ENCODE assay signal across 21 cellular contexts in genomic region chr1:26114165-26114927, GRCh38. TPM values are rescaled to one million over a fixed set of nuclear protein-coding genes. Genes with fewer than 3 reads are reported as not detected.
DNase-seq lines count a peak whose midpoint lies in the region; ATAC-seq, FAIRE-seq and TF ChIP-seq lines count a peak whose summit lies in the region.
"Had no signal": no experiment of that assay in that cellular context is flagged by ENCODE, and none has a peak within 500 bp of the region (broad histone marks: within the 10 kb centered on the region; RNA-seq: fewer than 3 reads in every experiment).

No MANE protein-coding gene starts in this region.

- H3K9me3 ChIP-seq in CD4-positive, alpha-beta T cell (ENCODE audit: control insufficient read depth, low read length) = no peaks in the 10 kb centered on the region
- H3K9me3 ChIP-seq in K562 (replicated peaks; ENCODE audit: control insufficient read depth, insufficient read depth, low read depth, low read length) (no peaks in the 10 kb centered on the region), neutrophil (no peaks in the 10 kb centered on the region)
- H3K9me3 ChIP-seq: BLaER1, sigmoid colon had no signal

- peak overlapping the region in 1 of 2 experiments; percentile 77; a peak in 3 of 4 replicates for H3K9ac ChIP-seq in K562 (ENCODE audit: insufficient read depth in 1 of 2, low read depth in 2 of 2, low read length in 2 of 2)
- H3K9ac ChIP-seq: BLaER1 had no signal

- no peak overlapping the region for H3K27ac Mint-ChIP-seq in CD4-positive, alpha-beta T cell
- H3K27ac Mint-ChIP-seq: activated CD4-positive, alpha-beta memory T cell treated with anti-CD3 and anti-CD28 coated beads for 36 hours had no signal

- no peaks in the 10 kb centered on the region for H3K9me1 ChIP-seq in K562 (ENCODE audit: control insufficient read depth, insufficient read depth, low read length)

- in situ Hi-C loops in K562 (cut with MboI) = no loop called here

- H3K36me3 ChIP-seq in K562 (ENCODE audit: control insufficient read depth, insufficient read depth, low read length) (peaks cover 53% of the 10 kb centered on the region), neutrophil (no peaks in the 10 kb centered on the region)

- H4K20me1 ChIP-seq in K562 (replicated peaks; ENCODE audit: control insufficient read depth, insufficient read depth, low read length) = no peaks in the 10 kb centered on the region
- H4K20me1 ChIP-seq: BLaER1 had no signal

- H3K4me2 ChIP-seq in K562 (ENCODE audit: insufficient read depth, low read length) = peak overlapping the region; percentile 42; the same call in 1 of the 2 replicates
- H3K4me2 ChIP-seq: BLaER1 had no signal

- H3K27ac ChIP-seq in CD4-positive, alpha-beta T cell (ENCODE audit: low read depth, low read length) = no peak overlapping the region
- H3K27ac ChIP-seq in K562 (ENCODE audit: extremely low read depth, low read depth, low read length) = peak overlapping the region; percentile 72
- peak overlapping the region; percentile 42 for H3K27ac ChIP-seq in neutrophil
- H3K27ac ChIP-seq: BLaER1, sigmoid colon had no signal

- H3K4me3 Mint-ChIP-seq in CD4-positive, alpha-beta T cell = peak overlapping the region; percentile 73
- H3K4me3 Mint-ChIP-seq: activated CD4-positive, alpha-beta memory T cell treated with anti-CD3 and anti-CD28 coated beads for 36 hours had no signal

- H3K9me3 Mint-ChIP-seq in CD4-positive, alpha-beta T cell = no peaks in the 10 kb centered on the region
- H3K9me3 Mint-ChIP-seq: activated CD4-positive, alpha-beta memory T cell treated with anti-CD3 and anti-CD28 coated beads for 36 hours had no signal

- TF ChIP-seq POLR2A in GM12891 (IDR thresholded peaks at IDR 0.05; ENCODE audit: low read depth, low read length) = no peak
- TF ChIP-seq POLR2A in K562 (conservative IDR thresholded peaks at IDR 0.05) = no peak

- FAIRE-seq in GM12891 (lab: Jason Lieb, UNC) (peak; percentile 9), K562 (lab: Jason Lieb, UNC) (peak; percentile 6)

- H3K36me3 Mint-ChIP-seq in CD4-positive, alpha-beta T cell (ENCODE audit: low read depth) = peaks cover 60% of the 10 kb centered on the region

- no peaks in the 10 kb centered on the region for H3K27me3 Mint-ChIP-seq in CD4-positive, alpha-beta T cell
- H3K27me3 Mint-ChIP-seq: activated CD4-positive, alpha-beta memory T cell treated with anti-CD3 and anti-CD28 coated beads for 36 hours had no signal

- H2AFZ ChIP-seq in K562 (ENCODE audit: low read depth, low read length) = no peak overlapping the region

- H3K79me2 ChIP-seq in K562 (ENCODE audit: control insufficient read depth, insufficient read depth, low read length) = peaks cover 82% of the 10 kb centered on the region

- intact Hi-C loops in CD4-positive, alpha-beta T cell (cut with DNase I, micrococcal nuclease) = loop anchor here in 1 of 2 experiments (5.0 to 10.0 kb wide), 4 partner anchors 77 to 870 kb away; partner anchors contain the start of genes RSRP1 and STMN1
- intact Hi-C loops in K562 (cut with micrococcal nuclease) = loop anchor here (5.0 kb wide), 2 partner anchors 123 to 208 kb away; no protein-coding TSS in a partner anchor

- H3K4me3 ChIP-seq in K562 (no peak overlapping the region), neutrophil (ENCODE audit: low read depth in 1 of 2, low read length in 1 of 2) (no peak overlapping the region)
- H3K4me3 ChIP-seq: BLaER1, sigmoid colon had no signal

- H3K4me1 Mint-ChIP-seq in CD4-positive, alpha-beta T cell (ENCODE audit: low read depth) = peaks cover 44% of the 10 kb centered on the region

- TF ChIP-seq RAD21 in K562 (CRISPR knock-in tag; conservative IDR thresholded peaks at IDR 0.05 in 1 of 2, IDR thresholded peaks at IDR 0.05 in 1 of 2) = no peak

- H3K4me1 ChIP-seq in K562 (replicated peaks in 1 of 2; ENCODE audit: control insufficient read depth in 2 of 2, insufficient read depth in 2 of 2, low read length in 2 of 2) (peaks cover 13 to 29% of the 10 kb centered on the region in 2 experiments), neutrophil (ENCODE audit: control insufficient read depth in 1 of 2, insufficient read depth in 1 of 2, low read depth in 1 of 2, low read length in 1 of 2) (peaks cover 41 to 45% of the 10 kb centered on the region in 2 experiments)

- H3K27me3 ChIP-seq in CD4-positive, alpha-beta T cell (ENCODE audit: control insufficient read depth, insufficient read depth, low read length) = no peaks in the 10 kb centered on the region
- H3K27me3 ChIP-seq in K562 (ENCODE audit: control insufficient read depth in 2 of 2, insufficient read depth in 2 of 2, low read length in 2 of 2) (no peaks in the 10 kb centered on the region), neutrophil (no peaks in the 10 kb centered on the region)
- H3K27me3 ChIP-seq: BLaER1, sigmoid colon had no signal

- POLR2A ChIA-PET in CD4-positive, alpha-beta T cell (lab: Charles Lee) = interaction anchor here (1.1 to 3.8 kb wide), 4 partner anchors 9 to 31 kb away, joined by 4 to 67 read pairs (median 9); no protein-coding TSS in a partner anchor
- POLR2A ChIA-PET in K562 (lab: Yijun Ruan, JAX) = interaction anchor here (0.5 to 8.2 kb wide), 8 partner anchors 8 to 323 kb away, joined by 3 to 107 read pairs (median 6); partner anchors contain the start of gene ZNF593

- CTCF ChIA-PET in CD4-positive, alpha-beta T cell (lab: Charles Lee) = interaction anchor here (3.5 kb wide), 1 partner anchor 31 kb away, joined by 18 read pairs; no protein-coding TSS in a partner anchor
- CTCF ChIA-PET in K562 (lab: Yijun Ruan, JAX; ENCODE audit: low intra/inter-chr PET ratio) = no interaction called here

- no peak for TF ChIP-seq CTCF in CD4-positive, alpha-beta T cell (IDR thresholded peaks at IDR 0.05)
- TF ChIP-seq CTCF in K562 (IDR thresholded peaks at IDR 0.05 in 2 of 3, conservative IDR thresholded peaks at IDR 0.05 in 1 of 3; ENCODE audit: insufficient read depth in 2 of 3, low read depth in 1 of 3, low read length in 3 of 3) = no peak
- no peak for TF ChIP-seq CTCF in neutrophil (IDR thresholded peaks at IDR 0.05)

- 72% methylated on average over 12 of the region's 12 CpGs for WGBS in K562 (ENCODE audit: insufficient coverage, low coverage, missing lambda C conversion rate)

- BruUV-seq in K562 (replicated peaks; lab: Mats Ljungman, UMichigan) = no TSS peak

- TF ChIP-seq EP300 in K562 (IDR thresholded peaks at IDR 0.05; ENCODE audit: low read length) = no peak

- no peak for ATAC-seq in CD4-positive, alpha-beta T cell (ENCODE audit: poor library complexity)
- ATAC-seq in K562 = no peak
- no peak for ATAC-seq in HG02870 (IDR thresholded peaks at IDR 0.05; ENCODE audit: unreplicated experiment)

- no peak for DNase-seq in CD4-positive, alpha-beta T cell
- DNase-seq in GM12891 (ENCODE audit: insufficient read length, low spot score) (no peak), K562 (ENCODE audit: extremely low read depth in 1 of 4, low spot score in 3 of 4) (no peak), NCI-H524 (lab: John Stamatoyannopoulos, UW) (no peak), middle frontal gyrus (ENCODE audit: extremely low spot score, low spot score) (no peak)
- DNase-seq: activated CD4-positive, alpha-beta memory T cell treated with anti-CD3 and anti-CD28 coated beads for 36 hours; activated gamma-delta T cell; dermis blood vessel endothelial cell; NCI-H1048; NCI-H2171; NK-92 treated with Interleukin-12 subunit alpha and Interleukin-12 subunit beta, amount 100 ng/mL, for 24 hours; SIG-M5; sigmoid colon; stimulated activated CD4-positive, alpha-beta T cell treated with anti-CD3 and anti-CD28 coated beads, Interleukin-4, amount 100 ng/mL, for 4 hours had no signal

RNA-seq across cellular contexts. Expression of gene PDIK1L, which starts 2.7 kb away (rescaled TPM):
- 1 to 10 TPM; 9.5 to 9.9 TPM for total RNA-seq in CD4-positive, alpha-beta T cell
- polyA plus RNA-seq in GM12891 (2012; ENCODE audit: low read depth, missing spikeins) = 2.7 TPM
- 13.8 and 29.1 TPM in 2 replicates for total RNA-seq in K562 (2011; cell fraction: chromatin; rRNA removed; ENCODE audit: low replicate concordance)
- total RNA-seq in K562 (2011; cell fraction: nucleolus; rRNA removed) = 6.7 and 10.4 TPM in 2 replicates
- 15.9 and 18.4 TPM in 2 replicates for total RNA-seq in K562 (2011; cell fraction: nucleoplasm; rRNA removed)
- total RNA-seq in K562 (2014; rRNA removed) (12.8 and 13.7 TPM in 2 replicates), K562 (2014; rRNA removed; fragmentation: Illumina TruSeq; extraction: Trizol) (30.2 and 36.1 TPM in 2 replicates), K562 (2015; rRNA removed; fragmentation: Illumina TruSeq; extraction: Trizol) (21.6 and 23.3 TPM in 2 replicates), K562 (2021) (26.3 TPM in 2 replicates)
- polyA plus RNA-seq in K562 (2011; rRNA removed) (23.8 and 24.5 TPM in 2 replicates), K562 (2014; fragmentation: Illumina TruSeq; extraction: Trizol) (19.8 and 20.0 TPM in 2 replicates), K562 (2014; fragmentation: Nextera tagmentation; extraction: Ambion mirVana) (10 to 100 TPM; 14.7 to 21.5 TPM), K562 (2014; rRNA removed) (13.6 and 13.9 TPM in 2 replicates)
- polyA plus RNA-seq in K562 (2011; cell fraction: cytosol; rRNA removed) = 3.7 and 9.8 TPM in 2 replicates
- 7.5 and 9.5 TPM in 2 replicates for polyA plus RNA-seq in K562 (2011; cell fraction: nucleus; rRNA removed)
- 13.0 and 15.6 TPM in 2 replicates for polyA plus RNA-seq in K562 (2012)
- polyA minus RNA-seq in K562 (2011; rRNA and poly(A)+ RNA removed) = 49.3 and 52.4 TPM in 2 replicates
- 17.2 and 17.6 TPM in 2 replicates for polyA minus RNA-seq in K562 (2011; cell fraction: cytosol; rRNA and poly(A)+ RNA removed)
- polyA minus RNA-seq in K562 (2011; cell fraction: nucleus; rRNA and poly(A)+ RNA removed) = 4.3 and 10.4 TPM in 2 replicates

RNA-seq across cellular contexts. Expression of gene FAM110D, which starts 44.5 kb away (rescaled TPM):
- not detected for total RNA-seq in CD4-positive, alpha-beta T cell
- not detected for polyA plus RNA-seq in GM12891 (2012; ENCODE audit: low read depth, missing spikeins)
- total RNA-seq in K562 (2011; cell fraction: chromatin; rRNA removed; ENCODE audit: low replicate concordance) = 0.92 and 1.5 TPM in 2 replicates
- 0.79 and 1.3 TPM in 2 replicates for total RNA-seq in K562 (2011; cell fraction: nucleolus; rRNA removed)
- 1.5 and 2.1 TPM in 2 replicates for total RNA-seq in K562 (2011; cell fraction: nucleoplasm; rRNA removed)
- total RNA-seq in K562 (2014; rRNA removed) (0.64 and 0.69 TPM in 2 replicates), K562 (2014; rRNA removed; fragmentation: Illumina TruSeq; extraction: Trizol) (0.26 and 0.33 TPM in 2 replicates), K562 (2015; rRNA removed; fragmentation: Illumina TruSeq; extraction: Trizol) (0.29 and 0.34 TPM in 2 replicates), K562 (2021) (0.58 and 0.62 TPM in 2 replicates)
- polyA plus RNA-seq in K562 (2011; rRNA removed) (0.60 and 0.67 TPM in 2 replicates), K562 (2014; fragmentation: Illumina TruSeq; extraction: Trizol) (0.18 and 0.33 TPM in 2 replicates), K562 (2014; fragmentation: Nextera tagmentation; extraction: Ambion mirVana) (under 1 TPM; 0.04 to 0.11 TPM), K562 (2014; rRNA removed) (0.80 and 1.1 TPM in 2 replicates)
- 0.54 and 0.63 TPM in 2 replicates for polyA plus RNA-seq in K562 (2011; cell fraction: cytosol; rRNA removed)
- 0.76 and 1.1 TPM in 2 replicates for polyA plus RNA-seq in K562 (2011; cell fraction: nucleus; rRNA removed)
- polyA plus RNA-seq in K562 (2012) = 0.53 and 0.86 TPM in 2 replicates
- polyA minus RNA-seq in K562 (2011; rRNA and poly(A)+ RNA removed) = 0.14 and 0.27 TPM in 2 replicates
- 0.55 TPM in 1 of 2 replicates, not detected in the other for polyA minus RNA-seq in K562 (2011; cell fraction: cytosol; rRNA and poly(A)+ RNA removed)
- 0.54 and 0.67 TPM in 2 replicates for polyA minus RNA-seq in K562 (2011; cell fraction: nucleus; rRNA and poly(A)+ RNA removed)
- total RNA-seq: activated CD4-positive, alpha-beta memory T cell treated with anti-CD3 and anti-CD28 coated beads for 36 hours; fibroblast of lung had no signal
- polyA plus RNA-seq: fibroblast of lung had no signal

RNA-seq across cellular contexts. Expression of gene TRIM63, which starts 46.9 kb away (rescaled TPM):
- not detected for total RNA-seq in CD4-positive, alpha-beta T cell
- polyA plus RNA-seq in GM12891 (2012; ENCODE audit: low read depth, missing spikeins) = not detected
- total RNA-seq in K562 (2011; cell fraction: chromatin; rRNA removed; ENCODE audit: low replicate concordance) = 0.74 and 0.77 TPM in 2 replicates
- total RNA-seq in K562 (2011; cell fraction: nucleolus; rRNA removed) = 0.26 and 0.67 TPM in 2 replicates
- 0.44 and 0.99 TPM in 2 replicates for total RNA-seq in K562 (2011; cell fraction: nucleoplasm; rRNA removed)
- 0.24 and 0.50 TPM in 2 replicates for total RNA-seq in K562 (2014; rRNA removed)
- total RNA-seq in K562 (2014; rRNA removed; fragmentation: Illumina TruSeq; extraction: Trizol) = 0.32 and 0.36 TPM in 2 replicates
- 0.19 and 0.22 TPM in 2 replicates for total RNA-seq in K562 (2015; rRNA removed; fragmentation: Illumina TruSeq; extraction: Trizol)
- 0.16 and 0.44 TPM in 2 replicates for total RNA-seq in K562 (2021)
- 0.42 and 0.57 TPM in 2 replicates for polyA plus RNA-seq in K562 (2011; rRNA removed)
- 0.31 and 0.43 TPM in 2 replicates for polyA plus RNA-seq in K562 (2011; cell fraction: cytosol; rRNA removed)
- polyA plus RNA-seq in K562 (2011; cell fraction: nucleus; rRNA removed) = 0.41 and 0.65 TPM in 2 replicates
- polyA plus RNA-seq in K562 (2012) = 0.38 and 0.60 TPM in 2 replicates
- 0.28 and 0.48 TPM in 2 replicates for polyA plus RNA-seq in K562 (2014; fragmentation: Illumina TruSeq; extraction: Trizol)
- polyA plus RNA-seq in K562 (2014; fragmentation: Nextera tagmentation; extraction: Ambion mirVana) = under 1 TPM; 0.08 to 0.10 TPM
- polyA plus RNA-seq in K562 (2014; rRNA removed) = 0.22 and 0.40 TPM in 2 replicates
- 0.28 and 0.54 TPM in 2 replicates for polyA minus RNA-seq in K562 (2011; rRNA and poly(A)+ RNA removed)
- not detected in 2 replicates for polyA minus RNA-seq in K562 (2011; cell fraction: cytosol; rRNA and poly(A)+ RNA removed)
- polyA minus RNA-seq in K562 (2011; cell fraction: nucleus; rRNA and poly(A)+ RNA removed) = 0.27 and 0.33 TPM in 2 replicates
- total RNA-seq: dermis blood vessel endothelial cell, fibroblast of lung, H4 had no signal
- polyA plus RNA-seq: fibroblast of lung had no signal

RNA-seq across cellular contexts. Expression of gene C1orf232, which starts 54.4 kb away (rescaled TPM):
- total RNA-seq in CD4-positive, alpha-beta T cell = not detected
- not detected for polyA plus RNA-seq in GM12891 (2012; ENCODE audit: low read depth, missing spikeins)
- not detected in 2 replicates for total RNA-seq in K562 (2011; cell fraction: chromatin; rRNA removed; ENCODE audit: low replicate concordance)
- total RNA-seq in K562 (2011; cell fraction: nucleolus; rRNA removed) = not detected in 2 replicates
- not detected in 2 replicates for total RNA-seq in K562 (2011; cell fraction: nucleoplasm; rRNA removed)
- total RNA-seq in K562 (2014; rRNA removed) = not detected in 2 replicates
- total RNA-seq in K562 (2014; rRNA removed; fragmentation: Illumina TruSeq; extraction: Trizol) = not detected in 2 replicates
- not detected in 2 replicates for total RNA-seq in K562 (2015; rRNA removed; fragmentation: Illumina TruSeq; extraction: Trizol)
- total RNA-seq in K562 (2021) = not detected in 2 replicates
- not detected in 2 replicates for polyA plus RNA-seq in K562 (2011; rRNA removed)
- polyA plus RNA-seq in K562 (2011; cell fraction: cytosol; rRNA removed) = not detected in 2 replicates
- not detected in 2 replicates for polyA plus RNA-seq in K562 (2011; cell fraction: nucleus; rRNA removed)
- not detected in 2 replicates for polyA plus RNA-seq in K562 (2012)
- polyA plus RNA-seq in K562 (2014; fragmentation: Illumina TruSeq; extraction: Trizol) = not detected in 2 replicates
- not detected for polyA plus RNA-seq in K562 (2014; fragmentation: Nextera tagmentation; extraction: Ambion mirVana)
- not detected in 2 replicates for polyA plus RNA-seq in K562 (2014; rRNA removed)
- not detected in 2 replicates for polyA minus RNA-seq in K562 (2011; rRNA and poly(A)+ RNA removed)
- polyA minus RNA-seq in K562 (2011; cell fraction: cytosol; rRNA and poly(A)+ RNA removed) = not detected in 2 replicates
- polyA minus RNA-seq in K562 (2011; cell fraction: nucleus; rRNA and poly(A)+ RNA removed) = not detected in 2 replicates
- total RNA-seq: activated CD4-positive, alpha-beta memory T cell treated with anti-CD3 and anti-CD28 coated beads for 36 hours; dermis blood vessel endothelial cell; fibroblast of lung; H4; lower leg skin; sigmoid colon; urinary bladder had no signal
- polyA plus RNA-seq: fibroblast of lung, sigmoid colon, urinary bladder had no signal

RNA-seq across cellular contexts. Expression of gene ZNF593, which starts 55.4 kb away (rescaled TPM):
- total RNA-seq in CD4-positive, alpha-beta T cell = 1 to 10 TPM; 5.0 to 6.6 TPM
- polyA plus RNA-seq in GM12891 (2012; ENCODE audit: low read depth, missing spikeins) = 48.3 TPM
- 12.7 and 40.0 TPM in 2 replicates for total RNA-seq in K562 (2011; cell fraction: chromatin; rRNA removed; ENCODE audit: low replicate concordance)
- 55.5 and 60.9 TPM in 2 replicates for total RNA-seq in K562 (2011; cell fraction: nucleolus; rRNA removed)
- total RNA-seq in K562 (2011; cell fraction: nucleoplasm; rRNA removed) = 22.8 and 27.3 TPM in 2 replicates
- total RNA-seq in K562 (2014; rRNA removed) (233 and 259 TPM in 2 replicates), K562 (2014; rRNA removed; fragmentation: Illumina TruSeq; extraction: Trizol) (16.2 and 32.2 TPM in 2 replicates), K562 (2015; rRNA removed; fragmentation: Illumina TruSeq; extraction: Trizol) (66.3 and 76.7 TPM in 2 replicates), K562 (2021) (125 and 144 TPM in 2 replicates)
- polyA plus RNA-seq in K562 (2011; rRNA removed) (48.2 and 51.6 TPM in 2 replicates), K562 (2014; fragmentation: Illumina TruSeq; extraction: Trizol) (37.2 and 58.8 TPM in 2 replicates), K562 (2014; fragmentation: Nextera tagmentation; extraction: Ambion mirVana) (10 to 100 TPM in 1 of 2 experiments, 1 to 10 TPM in 1; 9.8 to 27.1 TPM), K562 (2014; rRNA removed) (313 and 334 TPM in 2 replicates)
- polyA plus RNA-seq in K562 (2011; cell fraction: cytosol; rRNA removed) = 107 and 284 TPM in 2 replicates
- polyA plus RNA-seq in K562 (2011; cell fraction: nucleus; rRNA removed) = 48.1 and 66.6 TPM in 2 replicates
- polyA plus RNA-seq in K562 (2012) = 81.5 and 109 TPM in 2 replicates
- 6.5 and 11.3 TPM in 2 replicates for polyA minus RNA-seq in K562 (2011; rRNA and poly(A)+ RNA removed)
- 20.5 and 28.1 TPM in 2 replicates for polyA minus RNA-seq in K562 (2011; cell fraction: cytosol; rRNA and poly(A)+ RNA removed)
- 27.1 and 36.7 TPM in 2 replicates for polyA minus RNA-seq in K562 (2011; cell fraction: nucleus; rRNA and poly(A)+ RNA removed)
